Comparison of ENCODE assay signal across 8 cellular contexts in the genomic region with DNA sequence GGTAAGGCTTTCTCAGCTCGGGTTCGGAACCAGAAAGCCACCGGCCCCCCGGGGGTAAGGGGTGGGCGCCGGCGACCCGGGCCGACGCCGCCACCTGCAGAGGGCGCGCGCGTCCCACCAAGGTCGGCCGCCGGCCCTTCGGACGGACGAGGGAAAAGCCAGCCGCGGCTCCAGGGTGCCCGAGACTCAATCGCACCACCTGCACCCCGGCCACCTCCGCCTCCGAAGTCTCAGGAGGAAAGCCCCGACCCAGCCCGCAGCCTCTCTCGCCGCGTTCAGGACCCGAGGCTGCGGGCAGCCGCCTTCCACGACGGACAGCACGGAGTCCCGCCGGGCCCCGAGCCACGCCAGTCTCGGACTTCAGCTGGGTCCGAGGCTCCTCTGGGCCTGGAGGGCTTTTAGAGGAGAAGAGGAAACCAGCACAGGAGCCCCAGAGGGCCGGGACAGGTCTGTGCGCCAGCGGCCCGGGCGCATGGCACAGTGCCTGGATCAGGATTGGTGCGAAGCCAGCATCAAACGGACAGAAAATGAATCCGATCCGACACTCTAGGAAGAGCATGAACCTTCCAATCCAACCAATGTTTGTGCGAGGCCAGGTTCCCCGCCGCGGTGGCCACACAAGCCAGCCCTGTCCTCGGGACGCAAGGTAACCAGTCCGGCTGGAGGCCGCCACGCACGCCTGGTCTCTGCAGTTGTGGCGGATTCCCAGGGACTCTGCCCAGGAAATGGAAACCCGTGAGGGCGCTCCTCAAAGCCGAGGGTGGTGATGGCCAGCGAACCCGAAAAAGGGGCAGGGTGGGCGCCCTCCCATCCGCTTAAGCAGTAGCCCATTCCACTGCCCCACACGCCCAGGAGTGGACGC. TPM values are rescaled to one million over a fixed set of nuclear protein-coding genes. Genes with fewer than 3 reads are reported as not detected.
DNase-seq lines count a peak whose midpoint lies in the region; ATAC-seq, FAIRE-seq and TF ChIP-seq lines count a peak whose summit lies in the region.

No MANE protein-coding gene starts in this region.

- FAIRE-seq in D721Med (lab: Jason Lieb, UNC) (no peak), HTR-8/SVneo (lab: Jason Lieb, UNC) (peak; percentile 36)

- peak; percentile 87 for TF ChIP-seq CTCF in D721Med (IDR thresholded peaks at IDR 0.05; ENCODE audit: insufficient read depth, missing control alignments)
- TF ChIP-seq CTCF in ascending aorta (IDR thresholded peaks at IDR 0.05) = peak; percentile 54 to 76 (median 61)

- peaks cover 4 to 12% of the 10 kb centered on the region in 2 donors for H3K4me1 ChIP-seq in ascending aorta

- H3K36me3 ChIP-seq in ascending aorta = no peaks in the 10 kb centered on the region

- H3K27me3 ChIP-seq in ascending aorta = peaks cover 46% of the 10 kb centered on the region

- DNase-seq in D721Med (ENCODE audit: insufficient read length, low spot score) = peak; percentile 96
- peak; percentile 71 for DNase-seq in HTR-8/SVneo (ENCODE audit: insufficient read length, low spot score)
- DNase-seq in ascending aorta (ENCODE audit: low spot score in 2 of 2) = no peak
- peak; percentile 79 for DNase-seq in iPS-NIHi7 (ENCODE audit: extremely low spot score)
- peak in 25 of 49 donors; percentile 6 to 64 (median 33) for DNase-seq in substantia nigra (lab: John Stamatoyannopoulos, UW)

- H3K9me3 ChIP-seq in ascending aorta = no peaks in the 10 kb centered on the region

- H3K4me3 ChIP-seq in ascending aorta = no peak overlapping the region

- no peak for ATAC-seq in HG03460 (IDR thresholded peaks at IDR 0.05; ENCODE audit: unreplicated experiment)
- no peak for ATAC-seq in HG02884 (IDR thresholded peaks at IDR 0.05; ENCODE audit: unreplicated experiment)
- ATAC-seq in HG03439 (IDR thresholded peaks at IDR 0.05; ENCODE audit: unreplicated experiment) = no peak

- no peak overlapping the region for H3K27ac ChIP-seq in ascending aorta
- no peak overlapping the region for H3K27ac ChIP-seq in substantia nigra (ENCODE audit: low read depth, low read length, poor library complexity, severe bottlenecking)

- intact Hi-C loops in ascending aorta (cut with DNase I) = loop anchor here (2.0 kb wide), 1 partner anchor 201 kb away; no protein-coding TSS in a partner anchor

RNA-seq across cellular contexts. Expression of a gene that starts 6.7 kb away (rescaled TPM):
- 1.1 TPM for total RNA-seq in ascending aorta

RNA-seq across cellular contexts. Expression of a gene that starts 12.2 kb away (rescaled TPM):
- 4.6 TPM for total RNA-seq in ascending aorta

RNA-seq across cellular contexts. Expression of a gene that starts 49.1 kb away (rescaled TPM):
- 25.7 TPM for total RNA-seq in ascending aorta

RNA-seq across cellular contexts. Expression of a gene that starts 59.4 kb away (rescaled TPM):
- 2.2 TPM for total RNA-seq in ascending aorta

Comparison
In these comparisons a context has a peak if more than half of its experiments do, and no peak if none do; other contexts are left out.
1. DNase-seq: peak in D721Med (single experiment), HTR-8/SVneo (single experiment), iPS-NIHi7 (single experiment) and substantia nigra (25 of 49); none in ascending aorta (0 of 2).